In genomic region chr17:41061969-41062368, GRCh38 we compare ENCODE assay signal across 8 cellular contexts. TPM values are rescaled to one million over a fixed set of nuclear protein-coding genes. Genes with fewer than 3 reads are reported as not detected.
A peak's percentile ranks its signal among the peaks of the same experiment; 100 is the strongest.
DNase-seq lines count a peak whose midpoint lies in the region; ATAC-seq and TF ChIP-seq lines count a peak whose summit lies in the region.
"Had no signal": no experiment of that assay in that cellular context is flagged by ENCODE, and none has a peak within 500 bp of the region (broad histone marks: within the 10 kb centered on the region; RNA-seq: fewer than 3 reads in every experiment).

No MANE protein-coding gene starts in this region.

- H3K27me3 ChIP-seq in MG63: no peaks in the 10 kb centered on the region
- H3K27me3 ChIP-seq in effector memory CD4-positive, alpha-beta T cell (replicated peaks; ENCODE audit: control insufficient read depth, insufficient read depth, low read length, poor library complexity, severe bottlenecking): peaks cover 2% of the 10 kb centered on the region

- H3K27ac ChIP-seq in effector memory CD4-positive, alpha-beta T cell (ENCODE audit: insufficient read depth, low read length, poor library complexity, severe bottlenecking): no peak overlapping the region
- H3K27ac ChIP-seq: lower lobe of right lung had no signal

- no peak for ATAC-seq in HG03045 (IDR thresholded peaks at IDR 0.05; ENCODE audit: unreplicated experiment)
- ATAC-seq: lower lobe of right lung had no signal

- H3K4me1 ChIP-seq in effector memory CD4-positive, alpha-beta T cell (ENCODE audit: control insufficient read depth, insufficient read depth, low read length, poor library complexity, severe bottlenecking): no peaks in the 10 kb centered on the region
- H3K4me1 ChIP-seq: lower lobe of right lung had no signal

- peaks cover 3% of the 10 kb centered on the region for H3K9me3 ChIP-seq in MG63
- no peaks in the 10 kb centered on the region for H3K9me3 ChIP-seq in effector memory CD4-positive, alpha-beta T cell (ENCODE audit: control insufficient read depth, low read length)
- H3K9me3 ChIP-seq: lower lobe of right lung had no signal

- TF ChIP-seq CTCF in fibroblast of the aortic adventitia (IDR thresholded peaks at IDR 0.05; ENCODE audit: insufficient read depth, low read length): no peak

- H3K4me3 ChIP-seq in MG63 (no peak overlapping the region), fibroblast of the aortic adventitia (ENCODE audit: low read depth, low read length) (no peak overlapping the region)
- no peak overlapping the region for H3K4me3 ChIP-seq in effector memory CD4-positive, alpha-beta T cell (ENCODE audit: insufficient read depth, low read depth, low read length, poor library complexity, severe bottlenecking)
- H3K4me3 ChIP-seq: lower lobe of right lung had no signal

- DNase-seq in A172 (ENCODE audit: low spot score) (peak; percentile 90), MG63 (peak; percentile 57), fibroblast of the aortic adventitia (ENCODE audit: low read depth) (peak; percentile 92), iPS-NIHi7 (ENCODE audit: extremely low spot score) (no peak)
- DNase-seq in effector memory CD4-positive, alpha-beta T cell: no peak
- DNase-seq: activated naive CD4-positive, alpha-beta T cell; lower lobe of right lung had no signal

- H3K36me3 ChIP-seq in MG63: no peaks in the 10 kb centered on the region
- H3K36me3 ChIP-seq in effector memory CD4-positive, alpha-beta T cell (ENCODE audit: control insufficient read depth, insufficient read depth, low read length): no peaks in the 10 kb centered on the region
- H3K36me3 ChIP-seq: lower lobe of right lung had no signal

RNA-seq across cellular contexts. Expression of gene KRTAP2-3, which starts 2.1 kb away (rescaled TPM):
- 0.69 and 1.00 TPM in 2 replicates for total RNA-seq in A172 (2014; rRNA removed; shearing (Covaris generic))
- 0.33 TPM in 1 of 2 replicates, not detected in the other for total RNA-seq in MG63 (2014; rRNA removed; shearing (Covaris generic); ENCODE audit: low replicate concordance)
- total RNA-seq in fibroblast of the aortic adventitia (ENCODE audit: low replicate concordance): not detected in 2 replicates
- total RNA-seq: lower lobe of right lung had no signal

RNA-seq across cellular contexts. Expression of gene KRTAP2-4, which starts 3.7 kb away (rescaled TPM):
- total RNA-seq in A172 (2014; rRNA removed; shearing (Covaris generic)): not detected in 2 replicates
- total RNA-seq in MG63 (2014; rRNA removed; shearing (Covaris generic); ENCODE audit: low replicate concordance): not detected in 2 replicates
- not detected in 2 replicates for total RNA-seq in fibroblast of the aortic adventitia (ENCODE audit: low replicate concordance)
- total RNA-seq: lower lobe of right lung had no signal

RNA-seq across cellular contexts. Expression of gene KRTAP2-2, which starts 6.9 kb away (rescaled TPM):
- total RNA-seq in A172 (2014; rRNA removed; shearing (Covaris generic)): not detected in 2 replicates
- not detected in 2 replicates for total RNA-seq in MG63 (2014; rRNA removed; shearing (Covaris generic); ENCODE audit: low replicate concordance)
- not detected in 2 replicates for total RNA-seq in fibroblast of the aortic adventitia (ENCODE audit: low replicate concordance)
- total RNA-seq: lower lobe of right lung had no signal

RNA-seq across cellular contexts. Expression of gene KRTAP2-1, which starts 14.9 kb away (rescaled TPM):
- not detected in 2 replicates for total RNA-seq in A172 (2014; rRNA removed; shearing (Covaris generic))
- total RNA-seq in MG63 (2014; rRNA removed; shearing (Covaris generic); ENCODE audit: low replicate concordance): not detected in 2 replicates
- not detected in 2 replicates for total RNA-seq in fibroblast of the aortic adventitia (ENCODE audit: low replicate concordance)
- total RNA-seq: lower lobe of right lung had no signal

RNA-seq across cellular contexts. Expression of gene KRTAP1-1, which starts 20.7 kb away (rescaled TPM):
- not detected in 2 replicates for total RNA-seq in A172 (2014; rRNA removed; shearing (Covaris generic))
- total RNA-seq in MG63 (2014; rRNA removed; shearing (Covaris generic); ENCODE audit: low replicate concordance): 0.33 TPM in 1 of 2 replicates, not detected in the other
- total RNA-seq in fibroblast of the aortic adventitia (ENCODE audit: low replicate concordance): not detected in 2 replicates
- total RNA-seq: lower lobe of right lung had no signal

Comparison
In these comparisons a context has a peak if more than half of its experiments do, and no peak if none do; other contexts are left out.
1. DNase-seq: peak in A172 (single experiment), MG63 (single experiment) and fibroblast of the aortic adventitia (single experiment); none in iPS-NIHi7 (single experiment) and effector memory CD4-positive, alpha-beta T cell (0 of 3).